In genomic region chr10:118101501-118101900, GRCh38 we compare ENCODE assay signal across 30 cellular contexts. TPM values are rescaled to one million over a fixed set of nuclear protein-coding genes. Genes with fewer than 3 reads are reported as not detected.
A peak's percentile ranks its signal among the peaks of the same experiment; 100 is the strongest.
DNase-seq lines count a peak whose midpoint lies in the region; ATAC-seq and TF ChIP-seq lines count a peak whose summit lies in the region.
"Had no signal": no experiment of that assay in that cellular context is flagged by ENCODE, and none has a peak within 500 bp of the region (broad histone marks: within the 10 kb centered on the region; RNA-seq: fewer than 3 reads in every experiment).

No MANE protein-coding gene starts in this region.

- TF ChIP-seq CTCF in astrocyte of the cerebellum (IDR thresholded peaks at IDR 0.05; ENCODE audit: low read depth, low read length, missing control alignments) (no peak), A673 (conservative IDR thresholded peaks at IDR 0.05; ENCODE audit: low read depth, low read length) (no peak)

- H3K36me3 ChIP-seq in A673 (ENCODE audit: insufficient read depth, low read length, poor library complexity, severe bottlenecking): no peaks in the 10 kb centered on the region
- H3K36me3 ChIP-seq: HAP-1, lower lobe of right lung, pancreas, Peyer's patch, right atrium auricular region, SJCRH30, suprapubic skin had no signal

- intact Hi-C loops in A673 (cut with micrococcal nuclease; ENCODE audit: unreplicated experiment): loop anchor here (10.0 kb wide), 1 partner anchor 387 kb away; no protein-coding TSS in a partner anchor

- POLR2A ChIA-PET in A673 (lab: Charles Lee; ENCODE audit: low non-redundant PET): no interaction called here

- BruUV-seq in A673 (replicated peaks; lab: Mats Ljungman, UMichigan): no TSS peak

- no peak for ATAC-seq in HG02759 (IDR thresholded peaks at IDR 0.05; ENCODE audit: unreplicated experiment)
- ATAC-seq: CD8-positive, alpha-beta T cell; K562; lower lobe of right lung; mucosa of descending colon; pancreas; stimulated activated memory B cell treated with anti-CD40 and anti-IgM and Interleukin-4, amounts not matched to agents 10 μg/mL and 1 μg/mL and 100 μg/mL, for 72 hours; T-cell had no signal

- H3K27me3 ChIP-seq in A673 (replicated peaks; ENCODE audit: insufficient read depth, low read depth, low read length, poor library complexity): peaks cover 23% of the 10 kb centered on the region
- H3K27me3 ChIP-seq: pancreas, Peyer's patch, right atrium auricular region, SJCRH30, suprapubic skin had no signal

- in situ Hi-C loops in astrocyte of the cerebellum (cut with HindIII; ENCODE audit: low sequenced_read_pairs): no loop called here

- no peaks in the 10 kb centered on the region for H3K9me3 ChIP-seq in A673 (ENCODE audit: low read depth, low read length, poor library complexity, severe bottlenecking)
- H3K9me3 ChIP-seq: HAP-1, lower lobe of right lung, mucosa of descending colon, pancreas, Peyer's patch, right atrium auricular region, SJCRH30, suprapubic skin had no signal

- H3K4me3 ChIP-seq in astrocyte of the cerebellum (ENCODE audit: low read depth, low read length): no peak overlapping the region
- no peak overlapping the region for H3K4me3 ChIP-seq in A673 (ENCODE audit: low read depth, low read length, poor library complexity, severe bottlenecking)
- H3K4me3 ChIP-seq: HAP-1, K562, lower lobe of right lung, mucosa of descending colon, pancreas, Peyer's patch, right atrium auricular region, SJCRH30, suprapubic skin had no signal

- H3K4me1 ChIP-seq in A673 (ENCODE audit: insufficient read depth, low read length, poor library complexity, severe bottlenecking): no peaks in the 10 kb centered on the region
- H3K4me1 ChIP-seq: lower lobe of right lung, pancreas, Peyer's patch, right atrium auricular region, SJCRH30, suprapubic skin had no signal

- no peak overlapping the region for H3K27ac ChIP-seq in A673 (ENCODE audit: low read depth, low read length, poor library complexity, severe bottlenecking)
- H3K27ac ChIP-seq: lower lobe of right lung, pancreas, Peyer's patch, right atrium auricular region, SJCRH30, suprapubic skin had no signal

- DNase-seq in ELR (ENCODE audit: low read depth) (peak; percentile 4), astrocyte of the cerebellum (ENCODE audit: low read depth) (peak; percentile 26), inferior parietal cortex (ENCODE audit: extremely low spot score) (peak; percentile 8), superior temporal gyrus (ENCODE audit: extremely low spot score) (peak; percentile 29), A673 (ENCODE audit: low spot score) (no peak), NCI-H446 treated with DMSO at 0.1 percent for 48 hours (lab: John Stamatoyannopoulos, UW) (no peak)
- DNase-seq in central memory CD4-positive, alpha-beta T cell: no peak
- DNase-seq: activated CD4-positive, alpha-beta memory T cell treated with anti-CD3 and anti-CD28 coated beads for 36 hours; activated CD4-positive, CD25-positive, alpha-beta regulatory T cell; activated CD8-positive, alpha-beta memory T cell treated with anti-CD3 and anti-CD28 coated beads, Interleukin-2, amount 50 U/mL, for 48 hours; activated naive CD4-positive, alpha-beta T cell treated with anti-CD3 and anti-CD28 coated beads, Interleukin-2, amount 10 ng/mL, durations not matched to agents 7 days and 5 days; AML-193; CD8-positive, alpha-beta T cell; lower lobe of right lung; mucosa of descending colon; NCI-H1105 treated with DMSO at 0.1 percent for 48 hours; NCI-H2029 treated with DMSO at 0.1 percent for 48 hours; nephron progenitor cell; pancreas; Peyer's patch; SJCRH30; stimulated activated CD4-positive, alpha-beta T cell treated with anti-CD3 and anti-CD28 coated beads, Interleukin-12 subunit alpha, Interleukin-12 subunit beta, amount 100 ng/mL, for 4 hours; stimulated activated CD4-positive, alpha-beta T cell treated with anti-CD3 and anti-CD28 coated beads, Interleukin-4, amount 100 ng/mL, for 4 hours; T-cell had no signal

- CTCF ChIA-PET in A673 (lab: Charles Lee): no interaction called here

RNA-seq across cellular contexts. Expression of gene RAB11FIP2, which starts 54.8 kb away (rescaled TPM):
- 18.5 and 20.4 TPM in 2 replicates for total RNA-seq in A673 (2021)

Comparison
In these comparisons a context has a peak if more than half of its experiments do, and no peak if none do; other contexts are left out.
1. DNase-seq: peak in ELR (single experiment), astrocyte of the cerebellum (single experiment), inferior parietal cortex (single experiment) and superior temporal gyrus (single experiment); none in central memory CD4-positive, alpha-beta T cell (single experiment), A673 (single experiment) and NCI-H446 treated with DMSO at 0.1 percent for 48 hours (single experiment).